Comparison of ENCODE assay signal across 24 cellular contexts in genomic region chr1:70336050-70336449, GRCh38.
"Had no signal": no experiment of that assay in that cellular context is flagged by ENCODE, and none has a peak within 500 bp of the region (broad histone marks: within the 10 kb centered on the region; RNA-seq: fewer than 3 reads in every experiment).

No MANE protein-coding gene starts in this region.

- H3K36me3 ChIP-seq: colonic mucosa, gastrocnemius medialis had no signal

- DNase-seq: colonic mucosa; cortex of kidney; effector CD8-positive, alpha-beta T cell; effector memory CD8-positive, alpha-beta T cell; endodermal cell; erythroblast; esophagus squamous epithelium; foreskin fibroblast; foreskin melanocyte; gastrocnemius medialis; glutamatergic neuron; head of caudate nucleus; heart right ventricle; hippocampal formation; left cardiac atrium; left lung; left ventricle myocardium superior; lower lobe of right lung; mesenchymal stem cell; mucosa of descending colon; naive B cell had no signal

- FAIRE-seq: keratinocyte had no signal

- ATAC-seq: effector memory CD8-positive, alpha-beta T cell; esophagus mucosa; gastrocnemius medialis; heart right ventricle; left cardiac atrium; left lung; left ventricle myocardium superior; lower lobe of right lung; mucosa of descending colon had no signal

- H3K4me3 ChIP-seq: colonic mucosa, esophagus squamous epithelium, gastrocnemius medialis, heart right ventricle, left lung, lower lobe of right lung, mucosa of descending colon had no signal

- H3K9me3 ChIP-seq: colonic mucosa, esophagus squamous epithelium, gastrocnemius medialis, heart right ventricle, left lung, lower lobe of right lung, mucosa of descending colon had no signal

- H3K27me3 ChIP-seq: colonic mucosa, esophagus squamous epithelium, gastrocnemius medialis, heart right ventricle, left lung had no signal

- H3K27ac ChIP-seq: colonic mucosa, epithelial cell of prostate, esophagus squamous epithelium, gastrocnemius medialis, heart right ventricle, left lung, lower lobe of right lung had no signal

- H3K4me1 ChIP-seq: colonic mucosa, left lung, lower lobe of right lung had no signal
